23 cellular contexts compared by ENCODE assay signal in the genomic region with DNA sequence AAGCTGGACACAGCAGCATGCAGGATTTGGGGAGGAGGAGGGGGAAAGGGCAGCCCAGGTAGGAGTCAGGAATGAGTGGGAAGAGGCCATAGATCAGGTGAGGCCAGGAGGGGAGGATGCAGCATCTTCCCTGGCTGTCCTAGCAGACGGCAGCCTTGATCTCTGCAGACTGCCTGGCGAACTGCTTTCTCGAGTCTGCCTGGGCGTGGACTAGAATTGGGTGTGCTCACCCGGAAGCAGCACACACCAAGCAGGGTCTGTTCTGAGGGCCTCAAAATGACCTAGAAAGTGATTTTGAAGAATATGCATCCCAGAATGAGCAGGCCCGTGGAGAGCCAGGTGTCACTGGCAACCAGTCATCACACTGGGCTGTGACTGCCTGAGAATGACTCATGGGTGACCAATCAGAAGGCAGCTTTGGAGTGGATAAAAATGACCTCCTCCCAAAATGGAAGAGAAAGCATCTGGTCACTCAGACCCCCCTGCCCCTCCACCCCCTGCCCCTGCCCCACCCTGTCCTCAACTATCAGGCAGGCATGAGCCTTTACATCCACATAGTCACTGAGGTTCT.
A peak's percentile ranks its signal among the peaks of the same experiment; 100 is the strongest.
DNase-seq lines count a peak whose midpoint lies in the region; ATAC-seq and TF ChIP-seq lines count a peak whose summit lies in the region.
"Had no signal": no experiment of that assay in that cellular context is flagged by ENCODE, and none has a peak within 500 bp of the region (broad histone marks: within the 10 kb centered on the region; RNA-seq: fewer than 3 reads in every experiment).

No MANE protein-coding gene starts in this region.

- CTCF ChIA-PET in HCT116 (lab: Charles Lee) = no interaction called here
- CTCF ChIA-PET in GM10248 (lab: Yijun Ruan, JAX) = no interaction called here

- intact Hi-C loops in HCT116 (cut with micrococcal nuclease) = no loop called here
- intact Hi-C loops in mucosa of descending colon (cut with DNase I, micrococcal nuclease) = no loop called here

- BruUV-seq in HCT116 (replicated peaks; lab: Mats Ljungman, UMichigan) = no TSS peak

- H3K27ac ChIP-seq in HCT116 (ENCODE audit: low read depth, low read length) = no peak overlapping the region
- H3K27ac ChIP-seq: brain microvascular endothelial cell, KMS-11, lower lobe of right lung, VCaP had no signal

- RAD21 ChIA-PET in HCT116 (lab: Charles Lee; ENCODE audit: low non-redundant PET in 1 of 2, low total read pairs in 2 of 2, uncharacterized antibody in 2 of 2, unreplicated experiment in 2 of 2) = no interaction called here

- no peaks in the 10 kb centered on the region for H3K36me3 Mint-ChIP-seq in naive thymus-derived CD8-positive, alpha-beta T cell
- no peaks in the 10 kb centered on the region for H3K36me3 Mint-ChIP-seq in osteocyte (ENCODE audit: unreplicated experiment)
- H3K36me3 Mint-ChIP-seq: CD4-positive, CD25-positive, alpha-beta regulatory T cell; immature natural killer cell had no signal

- H4K20me1 ChIP-seq in HCT116 (ENCODE audit: insufficient read depth) = no peaks in the 10 kb centered on the region

- TF ChIP-seq POLR2A in HCT116 (IDR thresholded peaks at IDR 0.05; ENCODE audit: borderline replicate concordance, extremely low read depth, insufficient read depth, insufficient read length) = no peak

- H3K4me3 ChIP-seq in HCT116 (replicated peaks in 1 of 2; ENCODE audit: low read depth in 1 of 2, low read length in 2 of 2) (no peak overlapping the region), mucosa of descending colon (no peak overlapping the region)
- H3K4me3 ChIP-seq: heart right ventricle, lower lobe of right lung had no signal

- H2AFZ ChIP-seq in HCT116 (ENCODE audit: low read depth, low read length, poor library complexity, severe bottlenecking) = no peak overlapping the region

- H3K9ac ChIP-seq in HCT116 (ENCODE audit: low read length) = no peak overlapping the region
- H3K9ac ChIP-seq: KMS-11 had no signal

- TF ChIP-seq CTCF in HCT116 (IDR thresholded peaks at IDR 0.05 in 2 of 3, conservative IDR thresholded peaks at IDR 0.05 in 1 of 3; ENCODE audit: borderline replicate concordance in 1 of 3, insufficient read depth in 1 of 3, low read depth in 2 of 3, low read length in 2 of 3) (no peak), mucosa of descending colon (IDR thresholded peaks at IDR 0.05) (no peak), GM10248 (IDR thresholded peaks at IDR 0.05; ENCODE audit: control extremely low read depth, extremely low read depth, low read depth, missing control alignments) (no peak), osteocyte (IDR thresholded peaks at IDR 0.05) (no peak)

- no peak overlapping the region for H3K4me3 Mint-ChIP-seq in naive thymus-derived CD8-positive, alpha-beta T cell
- H3K4me3 Mint-ChIP-seq in osteocyte (ENCODE audit: unreplicated experiment) = no peak overlapping the region
- H3K4me3 Mint-ChIP-seq: CD4-positive, CD25-positive, alpha-beta regulatory T cell; immature natural killer cell; T-helper 17 cell had no signal

- H3K36me3 ChIP-seq in HCT116 (ENCODE audit: control insufficient read depth in 1 of 2, insufficient read depth in 2 of 2, low read length in 2 of 2) (no peaks in the 10 kb centered on the region), mucosa of descending colon (ENCODE audit: low read depth) (no peaks in the 10 kb centered on the region)
- H3K36me3 ChIP-seq: brain microvascular endothelial cell, heart right ventricle, lower lobe of right lung had no signal

- DNase-seq in AG08395 (ENCODE audit: low spot score) = peak; percentile 38
- DNase-seq in HCT116 (ENCODE audit: low read depth, low spot score) = no peak
- peak; percentile 87 for DNase-seq in SW480 (ENCODE audit: low spot score)
- DNase-seq in mucosa of descending colon = peak in 1 of 3 donors; percentile 36
- DNase-seq in GM10248 (ENCODE audit: extremely low spot score) = no peak
- DNase-seq in naive thymus-derived CD8-positive, alpha-beta T cell = no peak
- DNase-seq in osteocyte (ENCODE audit: extremely low spot score, unreplicated experiment) = no peak
- DNase-seq: activated CD4-positive, alpha-beta T cell treated with anti-CD3 and anti-CD28 coated beads, Interleukin-2, amount 50 U/mL, for 1 hour; brain microvascular endothelial cell; CD4-positive, CD25-positive, alpha-beta regulatory T cell; DMS153; H7; heart right ventricle; immature natural killer cell; lower lobe of right lung; NCI-H1105; NCI-H2081 treated with DMSO at 0.1 percent for 48 hours; NCI-H524 treated with DMSO at 0.1 percent for 48 hours; right cardiac atrium; T-helper 17 cell had no signal

- no peaks in the 10 kb centered on the region for H3K79me2 ChIP-seq in HCT116 (ENCODE audit: insufficient read depth, low read length)

- H3K27me3 Mint-ChIP-seq in naive thymus-derived CD8-positive, alpha-beta T cell = peaks cover 5 to 27% (median 22%) of the 10 kb centered on the region in 5 donors
- H3K27me3 Mint-ChIP-seq in osteocyte (ENCODE audit: unreplicated experiment) = no peaks in the 10 kb centered on the region

- H3K9me2 ChIP-seq in HCT116 (ENCODE audit: insufficient read depth) = no peaks in the 10 kb centered on the region

- peaks cover 0 to 2% (median under 1%) of the 10 kb centered on the region in 4 donors for H3K4me1 Mint-ChIP-seq in naive thymus-derived CD8-positive, alpha-beta T cell
- no peaks in the 10 kb centered on the region for H3K4me1 Mint-ChIP-seq in osteocyte (ENCODE audit: unreplicated experiment)
- H3K4me1 Mint-ChIP-seq: CD4-positive, CD25-positive, alpha-beta regulatory T cell; immature natural killer cell; T-helper 17 cell had no signal

- TF ChIP-seq RAD21 in HCT116 (IDR thresholded peaks at IDR 0.05; ENCODE audit: low read depth) = no peak

- no peak overlapping the region for H3K4me2 ChIP-seq in HCT116 (ENCODE audit: low read length)
- H3K4me2 ChIP-seq: KMS-11 had no signal

- peaks cover 18% of the 10 kb centered on the region; the same call in 1 of the 2 replicates for H3K27me3 ChIP-seq in HCT116 (ENCODE audit: insufficient read depth, low read length)

- H3K9me3 ChIP-seq in HCT116 (ENCODE audit: control insufficient read depth in 1 of 2, insufficient read depth in 1 of 2, low read depth in 1 of 2, low read length in 2 of 2) (peaks cover 0 to 5% of the 10 kb centered on the region in 2 experiments; a peak in 1 of 4 replicates), mucosa of descending colon (peaks cover 5% of the 10 kb centered on the region)

- no peak overlapping the region for H3K27ac Mint-ChIP-seq in naive thymus-derived CD8-positive, alpha-beta T cell
- H3K27ac Mint-ChIP-seq in osteocyte (ENCODE audit: unreplicated experiment) = no peak overlapping the region
- H3K27ac Mint-ChIP-seq: CD4-positive, CD25-positive, alpha-beta regulatory T cell; immature natural killer cell; T-helper 17 cell had no signal

- H3K4me1 ChIP-seq in HCT116 (ENCODE audit: control insufficient read depth in 1 of 2, insufficient read depth in 2 of 2, low read length in 2 of 2) (no peaks in the 10 kb centered on the region), mucosa of descending colon (ENCODE audit: low read depth) (no peaks in the 10 kb centered on the region)
- H3K4me1 ChIP-seq: lower lobe of right lung had no signal

- ATAC-seq in HCT116 = peak; percentile 71
- ATAC-seq in mucosa of descending colon = peak; percentile 72
- no peak for ATAC-seq in naive thymus-derived CD8-positive, alpha-beta T cell
- ATAC-seq in GM19023 (IDR thresholded peaks at IDR 0.05; ENCODE audit: unreplicated experiment) = no peak
- ATAC-seq: lower lobe of right lung, T-helper 17 cell had no signal

- POLR2A ChIA-PET in HCT116 (lab: Charles Lee) = no interaction called here
- POLR2A ChIA-PET in GM10248 (lab: Yijun Ruan, JAX) = no interaction called here
- POLR2A ChIA-PET in naive thymus-derived CD8-positive, alpha-beta T cell (lab: Charles Lee) = no interaction called here

- H3K9me3 Mint-ChIP-seq in naive thymus-derived CD8-positive, alpha-beta T cell = peaks cover 0 to 4% (median 0%) of the 10 kb centered on the region in 9 donors
- H3K9me3 Mint-ChIP-seq in osteocyte (ENCODE audit: unreplicated experiment) = no peaks in the 10 kb centered on the region
- H3K9me3 Mint-ChIP-seq: immature natural killer cell had no signal

TF ChIP-seq in HCT116, 20 proteins besides CTCF, POLR2A, EP300 and RAD21 (continues in another document):
- TF ChIP-seq YY1 (IDR thresholded peaks at IDR 0.05; ENCODE audit: extremely low read depth, insufficient replicate concordance, low read depth, low read length) (no peak), CBX3 (IDR thresholded peaks at IDR 0.05; ENCODE audit: low read depth) (no peak), TCF7L2 (IDR thresholded peaks at IDR 0.05; ENCODE audit: borderline replicate concordance, extremely low read depth, insufficient read depth, insufficient read length) (no peak), ZFX (IDR thresholded peaks at IDR 0.05) (no peak), REST (IDR thresholded peaks at IDR 0.05; ENCODE audit: low read depth) (no peak), SRF (IDR thresholded peaks at IDR 0.05; ENCODE audit: low read depth) (no peak), EGR1 (IDR thresholded peaks at IDR 0.05; ENCODE audit: low read depth) (no peak)
- TF ChIP-seq, protein P1, sequence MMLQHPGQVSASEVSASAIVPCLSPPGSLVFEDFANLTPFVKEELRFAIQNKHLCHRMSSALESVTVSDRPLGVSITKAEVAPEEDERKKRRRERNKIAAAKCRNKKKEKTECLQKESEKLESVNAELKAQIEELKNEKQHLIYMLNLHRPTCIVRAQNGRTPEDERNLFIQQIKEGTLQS (IDR thresholded peaks at IDR 0.05) = no peak

Comparison
In these comparisons a context has a peak if more than half of its experiments do, and no peak if none do; other contexts are left out.
1. DNase-seq: peak in AG08395 (single experiment) and SW480 (single experiment); none in HCT116 (single experiment), GM10248 (single experiment), naive thymus-derived CD8-positive, alpha-beta T cell (0 of 10) and osteocyte (single experiment).
2. ATAC-seq: peak in HCT116 (single experiment) and mucosa of descending colon (single experiment); none in naive thymus-derived CD8-positive, alpha-beta T cell (0 of 2) and GM19023 (single experiment).